15 cellular contexts compared by ENCODE assay signal in genomic region chr6:40377173-40377806, GRCh38.
"Had no signal": no experiment of that assay in that cellular context is flagged by ENCODE, and none has a peak within 500 bp of the region (broad histone marks: within the 10 kb centered on the region; RNA-seq: fewer than 3 reads in every experiment).

No MANE protein-coding gene starts in this region.

- H3K27me3 ChIP-seq: hepatocyte, ovary, right atrium auricular region, sigmoid colon, stomach had no signal

- H3K4me3 ChIP-seq: hepatocyte, ovary, right atrium auricular region, sigmoid colon, skin epidermis, stomach, thoracic aorta had no signal

- H3K4me1 ChIP-seq: foreskin keratinocyte, right atrium auricular region, sigmoid colon, stomach had no signal

- H3K9me3 Mint-ChIP-seq: neural crest cell had no signal

- H3K36me3 ChIP-seq: ovary, right atrium auricular region, sigmoid colon, stomach, thoracic aorta had no signal

- DNase-seq: effector memory CD4-positive, alpha-beta T cell; foreskin keratinocyte; head of caudate nucleus; kidney glomerular epithelial cell; naive thymus-derived CD4-positive, alpha-beta T cell; ovary; sigmoid colon; stimulated activated naive CD4-positive, alpha-beta T cell; stomach; trophoblast cell had no signal

- H3K27ac Mint-ChIP-seq: naive thymus-derived CD4-positive, alpha-beta T cell had no signal

- H3K4me1 Mint-ChIP-seq: neural crest cell had no signal

- H3K9me3 ChIP-seq: ovary, right atrium auricular region, sigmoid colon, thoracic aorta had no signal

- ATAC-seq: foreskin keratinocyte; naive thymus-derived CD4-positive, alpha-beta T cell had no signal

- H3K27ac ChIP-seq: foreskin keratinocyte, hepatocyte, ovary, right atrium auricular region, sigmoid colon, skin epidermis, stomach, thoracic aorta had no signal

- H3K4me3 Mint-ChIP-seq: naive thymus-derived CD4-positive, alpha-beta T cell; neural crest cell had no signal
